In the genomic region with DNA sequence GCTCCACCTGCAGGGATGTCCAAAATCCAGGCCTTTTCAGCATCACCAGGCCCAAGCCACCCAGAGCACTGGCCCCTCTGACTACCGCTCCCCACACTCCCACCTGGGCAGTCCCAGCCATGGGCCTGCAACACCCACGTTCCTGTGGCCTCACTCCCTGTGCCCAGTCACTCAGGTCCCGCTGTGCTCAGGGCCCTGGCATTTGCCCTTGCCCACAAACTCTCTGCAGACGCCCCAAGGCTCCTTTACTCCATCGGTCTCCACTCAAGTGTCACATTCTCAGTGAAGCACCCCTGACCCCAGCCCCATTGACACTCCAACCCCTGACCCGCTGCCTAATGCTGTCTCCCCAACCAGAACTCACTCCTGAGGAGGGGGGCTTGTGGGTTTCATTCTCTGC, we compare ENCODE assay signal across 15 cellular contexts. TPM values are rescaled to one million over a fixed set of nuclear protein-coding genes. Genes with fewer than 3 reads are reported as not detected.
DNase-seq lines count a peak whose midpoint lies in the region; ATAC-seq, FAIRE-seq and TF ChIP-seq lines count a peak whose summit lies in the region.
"Had no signal": no experiment of that assay in that cellular context is flagged by ENCODE, and none has a peak within 500 bp of the region (broad histone marks: within the 10 kb centered on the region; RNA-seq: fewer than 3 reads in every experiment).

No MANE protein-coding gene starts in this region.

- TF ChIP-seq CTCF in astrocyte (IDR thresholded peaks at IDR 0.05; ENCODE audit: insufficient read depth, low read depth, low read length) (no peak), fibroblast of lung (conservative IDR thresholded peaks at IDR 0.05 in 1 of 2, IDR thresholded peaks at IDR 0.05 in 1 of 2; ENCODE audit: low read depth in 1 of 2, low read length in 2 of 2) (no peak), ovary (IDR thresholded peaks at IDR 0.05) (no peak), tibial nerve (IDR thresholded peaks at IDR 0.05) (no peak), Caco-2 (IDR thresholded peaks at IDR 0.05; ENCODE audit: insufficient read depth in 1 of 2, low read depth in 1 of 2, low read length in 1 of 2, severe bottlenecking in 1 of 2, unreplicated experiment in 1 of 2) (no peak)

- POLR2A ChIA-PET in Caco-2 (lab: Charles Lee) = no interaction called here

- peak overlapping the region; percentile 26 for H3K27ac Mint-ChIP-seq in astrocyte (ENCODE audit: unreplicated experiment)
- no peak overlapping the region for H3K27ac Mint-ChIP-seq in Caco-2 (ENCODE audit: unreplicated experiment)
- H3K27ac Mint-ChIP-seq: activated CD4-positive, alpha-beta memory T cell treated with anti-CD3 and anti-CD28 coated beads for 36 hours; activated naive CD4-positive, alpha-beta T cell treated with anti-CD3 and anti-CD28 coated beads, Interleukin-2, amount 50 U/mL, for 24 hours; T-cell had no signal

- peaks cover 56% of the 10 kb centered on the region for H4K20me1 ChIP-seq in astrocyte (ENCODE audit: insufficient read depth, low read length)
- no peaks in the 10 kb centered on the region for H4K20me1 ChIP-seq in fibroblast of lung (ENCODE audit: control insufficient read depth, extremely low read depth, insufficient read depth, low read length)

- H3K9ac ChIP-seq in astrocyte (ENCODE audit: low read length) (no peak overlapping the region), fibroblast of lung (ENCODE audit: insufficient read depth, low read length) (peak overlapping the region; percentile 16)

- FAIRE-seq in astrocyte (lab: Jason Lieb, UNC) = no peak

- H3K4me2 ChIP-seq in astrocyte (ENCODE audit: low read length) (no peak overlapping the region), fibroblast of lung (ENCODE audit: extremely low read depth, insufficient read depth, low read length) (no peak overlapping the region)
- H3K4me2 ChIP-seq: hepatocyte had no signal

- DNase-seq in astrocyte (ENCODE audit: low read depth) = no peak
- no peak for DNase-seq in fibroblast of lung (ENCODE audit: low read depth in 2 of 2)
- no peak for DNase-seq in ovary
- no peak for DNase-seq in tibial nerve (ENCODE audit: low spot score in 2 of 2)
- no peak for DNase-seq in NCI-H2196 (lab: John Stamatoyannopoulos, UW; ENCODE audit: unreplicated experiment)
- DNase-seq in Caco-2 = no peak
- DNase-seq: activated CD4-positive, alpha-beta memory T cell treated with anti-CD3 and anti-CD28 coated beads for 36 hours; activated T-cell treated with anti-CD3 and anti-CD28 coated beads, Interleukin-2, amount 50 U/mL, for 1 hour; COR-L47; NCI-H446; stimulated activated naive CD8-positive, alpha-beta T cell treated with anti-CD3 and anti-CD28 coated beads, Interleukin-15, amount 100 ng/mL, for 72 hours; T-cell had no signal

- H3K4me3 Mint-ChIP-seq in astrocyte (ENCODE audit: unreplicated experiment) (no peak overlapping the region), Caco-2 (ENCODE audit: unreplicated experiment) (no peak overlapping the region)
- H3K4me3 Mint-ChIP-seq: activated CD4-positive, alpha-beta memory T cell treated with anti-CD3 and anti-CD28 coated beads for 36 hours; activated naive CD4-positive, alpha-beta T cell treated with anti-CD3 and anti-CD28 coated beads, Interleukin-2, amount 50 U/mL, for 24 hours; stimulated activated naive CD8-positive, alpha-beta T cell treated with anti-CD3 and anti-CD28 coated beads, Interleukin-15, amount 100 ng/mL, for 72 hours; T-cell had no signal

- 71 to 86% (median 83%) methylated on average over 6 of the region's 6 CpGs for WGBS in ovary, 3 donors
- WGBS in tibial nerve, 2 donors = 48 to 50% methylated on average over 6 of the region's 6 CpGs

- peaks cover 10% of the 10 kb centered on the region for H3K36me3 Mint-ChIP-seq in astrocyte (ENCODE audit: low read depth, unreplicated experiment)
- H3K36me3 Mint-ChIP-seq in Caco-2 (ENCODE audit: insufficient read depth, unreplicated experiment) = peaks cover 28% of the 10 kb centered on the region
- H3K36me3 Mint-ChIP-seq: activated naive CD4-positive, alpha-beta T cell treated with anti-CD3 and anti-CD28 coated beads, Interleukin-2, amount 50 U/mL, for 24 hours had no signal

- TF ChIP-seq EP300 in ovary (IDR thresholded peaks at IDR 0.05) (no peak), tibial nerve (IDR thresholded peaks at IDR 0.05) (no peak)

- H3K79me2 ChIP-seq in astrocyte (ENCODE audit: insufficient read depth, low read length) (peaks cover 3% of the 10 kb centered on the region), fibroblast of lung (ENCODE audit: control insufficient read depth, insufficient read depth, low read length) (no peaks in the 10 kb centered on the region)
- H3K79me2 ChIP-seq: hepatocyte had no signal

- H3K4me1 ChIP-seq in astrocyte (ENCODE audit: insufficient read depth, low read length) = peaks cover 28% of the 10 kb centered on the region
- peaks cover 21% of the 10 kb centered on the region for H3K4me1 ChIP-seq in fibroblast of lung (ENCODE audit: control insufficient read depth, extremely low read depth, insufficient read depth, low read length)
- peaks cover 22% of the 10 kb centered on the region for H3K4me1 ChIP-seq in ovary (ENCODE audit: insufficient read depth)
- peaks cover 4 to 62% (median 26%) of the 10 kb centered on the region in 4 donors for H3K4me1 ChIP-seq in tibial nerve
- H3K4me1 ChIP-seq in Caco-2 = no peaks in the 10 kb centered on the region

- CTCF ChIA-PET in Caco-2 (lab: Charles Lee) = no interaction called here

- intact Hi-C loops in ovary (cut with DNase I) = no loop called here
- intact Hi-C loops in Caco-2 (cut with micrococcal nuclease; ENCODE audit: unreplicated experiment) = no loop called here

- H3K36me3 ChIP-seq in astrocyte (ENCODE audit: insufficient read depth, low read length) = peaks cover 7% of the 10 kb centered on the region
- H3K36me3 ChIP-seq in fibroblast of lung (ENCODE audit: control insufficient read depth, insufficient read depth, low read length) = peaks cover 12% of the 10 kb centered on the region
- H3K36me3 ChIP-seq in ovary = no peaks in the 10 kb centered on the region
- H3K36me3 ChIP-seq in tibial nerve = peaks cover 0 to 42% (median 9%) of the 10 kb centered on the region in 3 donors
- H3K36me3 ChIP-seq in Caco-2 (ENCODE audit: control insufficient read depth, insufficient read depth, low read length) = no peaks in the 10 kb centered on the region; the same call in 1 of the 2 replicates

- no peaks in the 10 kb centered on the region for H3K9me3 Mint-ChIP-seq in astrocyte (ENCODE audit: unreplicated experiment)
- H3K9me3 Mint-ChIP-seq in Caco-2 (ENCODE audit: unreplicated experiment) = no peaks in the 10 kb centered on the region
- H3K9me3 Mint-ChIP-seq: activated CD4-positive, alpha-beta memory T cell treated with anti-CD3 and anti-CD28 coated beads for 36 hours; activated naive CD4-positive, alpha-beta T cell treated with anti-CD3 and anti-CD28 coated beads, Interleukin-2, amount 50 U/mL, for 24 hours; stimulated activated naive CD8-positive, alpha-beta T cell treated with anti-CD3 and anti-CD28 coated beads, Interleukin-15, amount 100 ng/mL, for 72 hours; T-cell had no signal

- H3K27me3 Mint-ChIP-seq in astrocyte (ENCODE audit: low read depth, unreplicated experiment) = no peaks in the 10 kb centered on the region
- H3K27me3 Mint-ChIP-seq in Caco-2 (ENCODE audit: insufficient read depth, unreplicated experiment) = no peaks in the 10 kb centered on the region
- H3K27me3 Mint-ChIP-seq: activated CD4-positive, alpha-beta memory T cell treated with anti-CD3 and anti-CD28 coated beads for 36 hours; activated naive CD4-positive, alpha-beta T cell treated with anti-CD3 and anti-CD28 coated beads, Interleukin-2, amount 50 U/mL, for 24 hours; stimulated activated naive CD8-positive, alpha-beta T cell treated with anti-CD3 and anti-CD28 coated beads, Interleukin-15, amount 100 ng/mL, for 72 hours; T-cell had no signal

- H3K4me3 ChIP-seq in astrocyte (ENCODE audit: insufficient read depth, low read depth, low read length) = no peak overlapping the region
- no peak overlapping the region for H3K4me3 ChIP-seq in fibroblast of lung (replicated peaks in 1 of 4; ENCODE audit: control extremely low read depth in 1 of 4, insufficient read depth in 1 of 4, low read depth in 3 of 4, low read length in 4 of 4)
- no peak overlapping the region for H3K4me3 ChIP-seq in ovary
- H3K4me3 ChIP-seq in tibial nerve = no peak overlapping the region
- H3K4me3 ChIP-seq in Caco-2 (ENCODE audit: low read depth, low read length) = no peak overlapping the region
- H3K4me3 ChIP-seq: hepatocyte had no signal

- H2AFZ ChIP-seq in astrocyte (ENCODE audit: low read depth, low read length) (no peak overlapping the region), fibroblast of lung (ENCODE audit: low read length) (no peak overlapping the region)
- H2AFZ ChIP-seq: hepatocyte had no signal

- H3K27me3 ChIP-seq in astrocyte (ENCODE audit: insufficient read depth, low read length) (no peaks in the 10 kb centered on the region), fibroblast of lung (ENCODE audit: control insufficient read depth, insufficient read depth, low read length) (no peaks in the 10 kb centered on the region), ovary (no peaks in the 10 kb centered on the region), tibial nerve (no peaks in the 10 kb centered on the region), Caco-2 (replicated peaks; ENCODE audit: control insufficient read depth, insufficient read depth, low read length) (no peaks in the 10 kb centered on the region)
- H3K27me3 ChIP-seq: hepatocyte had no signal

- no TSS peak for BruUV-seq in Caco-2 (replicated peaks; lab: Mats Ljungman, UMichigan)

- no peaks in the 10 kb centered on the region for H3K9me3 ChIP-seq in astrocyte (ENCODE audit: insufficient read depth, low read depth, low read length)
- no peaks in the 10 kb centered on the region for H3K9me3 ChIP-seq in fibroblast of lung (ENCODE audit: control insufficient read depth, insufficient read depth, low read depth, low read length)
- H3K9me3 ChIP-seq in ovary = no peaks in the 10 kb centered on the region
- no peaks in the 10 kb centered on the region for H3K9me3 ChIP-seq in tibial nerve
- H3K9me3 ChIP-seq in Caco-2 = no peaks in the 10 kb centered on the region

- TF ChIP-seq POLR2A in ovary (IDR thresholded peaks at IDR 0.05) (no peak), tibial nerve (IDR thresholded peaks at IDR 0.05) (no peak)

- peaks cover 7% of the 10 kb centered on the region for H3K4me1 Mint-ChIP-seq in astrocyte (ENCODE audit: low read depth, unreplicated experiment)
- H3K4me1 Mint-ChIP-seq in Caco-2 (ENCODE audit: low read depth, unreplicated experiment) = no peaks in the 10 kb centered on the region

- H3K27ac ChIP-seq in astrocyte (ENCODE audit: low read depth, low read length) (no peak overlapping the region), fibroblast of lung (ENCODE audit: insufficient read depth, low read length) (peak overlapping the region; percentile 61), ovary (peak overlapping the region; percentile 36 to 66), tibial nerve (peak overlapping the region; percentile 44 to 88 (median 80))
- H3K27ac ChIP-seq: hepatocyte had no signal

- no peak for ATAC-seq in GM19463 (IDR thresholded peaks at IDR 0.05; ENCODE audit: unreplicated experiment)
- ATAC-seq: stimulated activated naive CD8-positive, alpha-beta T cell treated with anti-CD3 and anti-CD28 coated beads, Interleukin-15, amount 100 ng/mL, for 72 hours; T-cell had no signal

RNA-seq across cellular contexts. Expression of gene MPG, which starts 23.6 kb away (rescaled TPM):
- total RNA-seq in astrocyte = 56.5 and 62.7 TPM in 2 replicates
- 256 and 268 TPM in 2 replicates for total RNA-seq in fibroblast of lung
- polyA plus RNA-seq in fibroblast of lung = 45.4 and 49.3 TPM in 2 replicates
- polyA plus RNA-seq in fibroblast of lung (2012) = 84.4 and 112 TPM in 2 replicates
- 42.7 and 46.1 TPM in 2 replicates for polyA minus RNA-seq in fibroblast of lung (ENCODE audit: low replicate concordance)
- 10 to 100 TPM; 42.5 to 90.9 (median 48.4) TPM for total RNA-seq in ovary
- polyA plus RNA-seq in ovary = 10 to 100 TPM in 1 of 2 donors, under 1 TPM in 1; 0.60 to 68.4 TPM
- total RNA-seq in tibial nerve = 100 to 1,000 TPM in 2 of 4 donors, 10 to 100 TPM in 2; 74.3 to 190 (median 115) TPM
- 39.1 and 41.1 TPM in 2 replicates for total RNA-seq in Caco-2 (2022)

RNA-seq across cellular contexts. Expression of gene RHBDF1, which starts 29.2 kb away (rescaled TPM):
- total RNA-seq in astrocyte = 45.6 and 55.5 TPM in 2 replicates
- 32.9 and 53.8 TPM in 2 replicates for total RNA-seq in fibroblast of lung
- polyA plus RNA-seq in fibroblast of lung = 40.5 and 54.6 TPM in 2 replicates
- polyA plus RNA-seq in fibroblast of lung (2012) = 50.5 and 62.0 TPM in 2 replicates
- polyA minus RNA-seq in fibroblast of lung (ENCODE audit: low replicate concordance) = 157 and 246 TPM in 2 replicates
- 10 to 100 TPM; 22.6 to 76.0 (median 49.2) TPM for total RNA-seq in ovary
- polyA plus RNA-seq in ovary = 10 to 100 TPM; 10.9 to 52.8 TPM
- 100 to 1,000 TPM in 3 of 4 donors, 10 to 100 TPM in 1; 92.7 to 157 (median 137) TPM for total RNA-seq in tibial nerve
- 62.3 and 65.8 TPM in 2 replicates for total RNA-seq in Caco-2 (2022)

RNA-seq across cellular contexts. Expression of gene NPRL3, which starts 36.9 kb away (rescaled TPM):
- total RNA-seq in astrocyte (23.5 and 29.0 TPM in 2 replicates), fibroblast of lung (6.7 and 9.6 TPM in 2 replicates), ovary (10 to 100 TPM; 22.2 to 49.0 (median 38.7) TPM), tibial nerve (10 to 100 TPM; 32.1 to 40.8 (median 36.7) TPM), Caco-2 (2022) (47.2 and 54.0 TPM in 2 replicates)
- polyA plus RNA-seq in fibroblast of lung (8.7 and 13.6 TPM in 2 replicates), ovary (10 to 100 TPM; 16.2 to 33.1 TPM)
- 27.5 and 36.0 TPM in 2 replicates for polyA plus RNA-seq in fibroblast of lung (2012)
- polyA minus RNA-seq in fibroblast of lung (ENCODE audit: low replicate concordance) = 89.5 and 114 TPM in 2 replicates

RNA-seq across cellular contexts. Expression of gene SNRNP25, which starts 48.0 kb away (rescaled TPM):
- total RNA-seq in astrocyte (34.1 and 35.9 TPM in 2 replicates), fibroblast of lung (14.6 and 20.5 TPM in 2 replicates), ovary (10 to 100 TPM; 12.8 to 27.8 (median 23.7) TPM), tibial nerve (10 to 100 TPM in 3 of 4 donors, 1 to 10 TPM in 1; 9.3 to 21.6 (median 15.7) TPM), Caco-2 (2022) (57.1 and 60.7 TPM in 2 replicates)
- polyA plus RNA-seq in fibroblast of lung (25.9 and 49.4 TPM in 2 replicates), ovary (10 to 100 TPM; 26.9 to 35.7 TPM)
- 29.6 and 57.8 TPM in 2 replicates for polyA plus RNA-seq in fibroblast of lung (2012)
- 21.1 and 31.3 TPM in 2 replicates for polyA minus RNA-seq in fibroblast of lung (ENCODE audit: low replicate concordance)

RNA-seq across cellular contexts. Expression of gene POLR3K, which starts 48.2 kb away (rescaled TPM):
- total RNA-seq in astrocyte (9.6 and 12.2 TPM in 2 replicates), fibroblast of lung (2.6 and 3.3 TPM in 2 replicates), ovary (10 to 100 TPM in 3 of 7 donors, 1 to 10 TPM in 4; 3.7 to 11.0 (median 9.9) TPM), tibial nerve (1 to 10 TPM in 3 of 4 donors, under 1 TPM in 1; 0.66 to 8.6 (median 3.1) TPM), Caco-2 (2022) (29.3 and 32.4 TPM in 2 replicates)
- polyA plus RNA-seq in fibroblast of lung (12.9 and 27.3 TPM in 2 replicates), ovary (10 to 100 TPM in 1 of 2 donors, 1 to 10 TPM in 1; 9.4 to 11.9 TPM)
- polyA plus RNA-seq in fibroblast of lung (2012) = 9.9 and 19.7 TPM in 2 replicates
- polyA minus RNA-seq in fibroblast of lung (ENCODE audit: low replicate concordance) = 8.0 TPM in 1 of 2 replicates, not detected in the other
